10 cellular contexts compared by ENCODE assay signal in the genomic region with DNA sequence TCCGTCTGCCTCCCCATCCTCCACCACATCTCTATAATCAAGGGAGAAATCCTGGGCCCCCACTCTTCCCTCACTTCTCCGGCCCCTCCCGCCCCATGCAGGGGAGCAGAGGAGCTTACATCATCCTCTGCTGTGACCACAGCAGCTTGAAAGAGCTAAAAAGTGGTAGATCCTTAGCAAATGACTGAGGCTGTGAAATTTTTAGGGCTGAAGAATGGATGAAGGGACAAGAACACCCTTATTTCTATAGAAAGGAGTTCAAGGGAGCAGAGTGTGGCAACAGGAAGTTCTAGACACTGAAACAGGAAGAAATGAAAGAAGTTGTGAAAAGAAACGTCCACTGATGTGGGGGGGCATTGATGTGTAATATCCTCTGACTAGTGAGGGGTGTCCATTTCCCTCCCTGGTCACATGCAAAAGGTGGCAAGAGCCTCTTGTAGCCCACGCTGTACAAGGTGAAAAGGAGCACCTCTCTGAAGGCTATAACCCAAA.
DNase-seq lines count a peak whose midpoint lies in the region; ATAC-seq and TF ChIP-seq lines count a peak whose summit lies in the region.
"Had no signal": no experiment of that assay in that cellular context is flagged by ENCODE, and none has a peak within 500 bp of the region (broad histone marks: within the 10 kb centered on the region; RNA-seq: fewer than 3 reads in every experiment).

No MANE protein-coding gene starts in this region.

- intact Hi-C loops in heart left ventricle (cut with DNase I) (loop anchor here in 1 of 10 donors (10.0 kb wide), 1 partner anchor 651 kb away; no protein-coding TSS in a partner anchor), cardiac septum (cut with DNase I) (loop anchor here (5.0 kb wide), 1 partner anchor 58 kb away; no protein-coding TSS in a partner anchor), upper lobe of right lung (cut with DNase I) (no loop called here)

- TF ChIP-seq EP300 in tibial nerve (IDR thresholded peaks at IDR 0.05): peak in 1 of 2 donors; percentile 9

- H3K4me3 ChIP-seq in heart left ventricle (no peak overlapping the region), upper lobe of right lung (no peak overlapping the region), tibial nerve (no peak overlapping the region)

- H3K27me3 ChIP-seq in heart left ventricle: no peaks in the 10 kb centered on the region
- H3K27me3 ChIP-seq in upper lobe of right lung: no peaks in the 10 kb centered on the region
- H3K27me3 ChIP-seq in tibial nerve: no peaks in the 10 kb centered on the region

- WGBS in heart left ventricle, 4 donors: 73 to 74% (median 74%) methylated on average over 5 of the region's 5 CpGs
- 53 to 60% methylated on average over 5 of the region's 5 CpGs for WGBS in tibial nerve, 2 donors

- H3K9me3 ChIP-seq in heart left ventricle (no peaks in the 10 kb centered on the region), upper lobe of right lung (no peaks in the 10 kb centered on the region), tibial nerve (no peaks in the 10 kb centered on the region)

- H3K27ac ChIP-seq in heart left ventricle (peak overlapping the region in 1 of 12 donors; percentile 72), upper lobe of right lung (no peak overlapping the region), tibial nerve (peak overlapping the region in 1 of 4 donors; percentile 4)

- no peak for TF ChIP-seq CTCF in heart left ventricle (IDR thresholded peaks at IDR 0.05)
- no peak for TF ChIP-seq CTCF in upper lobe of right lung (IDR thresholded peaks at IDR 0.05)
- no peak for TF ChIP-seq CTCF in tibial nerve (IDR thresholded peaks at IDR 0.05)

- no peak for TF ChIP-seq POLR2A in heart left ventricle (IDR thresholded peaks at IDR 0.05)
- TF ChIP-seq POLR2A in tibial nerve (IDR thresholded peaks at IDR 0.05): no peak

- no peaks in the 10 kb centered on the region for H3K36me3 ChIP-seq in heart left ventricle
- H3K36me3 ChIP-seq in upper lobe of right lung: no peaks in the 10 kb centered on the region
- H3K36me3 ChIP-seq in tibial nerve: no peaks in the 10 kb centered on the region

- peak in 3 of 4 donors; percentile 34 to 41 (median 39) for ATAC-seq in heart left ventricle
- peak; percentile 73 for ATAC-seq in upper lobe of right lung

- DNase-seq in heart left ventricle: no peak
- no peak for DNase-seq in cardiac septum (ENCODE audit: low spot score)
- DNase-seq in SIG-M5 treated with dmso at 0.1 percent for 504 hours (lab: John Stamatoyannopoulos, UW; ENCODE audit: unreplicated experiment): peak; percentile 98
- DNase-seq in fibroblast of peridontal ligament (ENCODE audit: extremely low read depth): peak; percentile 50
- no peak for DNase-seq in upper lobe of right lung
- DNase-seq in epidermal melanocyte (ENCODE audit: insufficient read length, low spot score): no peak
- no peak for DNase-seq in activated CD8-positive, alpha-beta memory T cell treated with anti-CD3 and anti-CD28 coated beads, Interleukin-2, amount 50 U/mL, for 4 hours
- DNase-seq in tibial nerve (ENCODE audit: low spot score in 2 of 2): no peak
- DNase-seq: CD4-positive, alpha-beta T cell; NCI-H2171 had no signal

- peaks cover 0 to 27% (median 0%) of the 10 kb centered on the region in 12 donors for H3K4me1 ChIP-seq in heart left ventricle
- peaks cover 6% of the 10 kb centered on the region for H3K4me1 ChIP-seq in upper lobe of right lung
- H3K4me1 ChIP-seq in tibial nerve: peaks cover 0 to 5% (median 0%) of the 10 kb centered on the region in 4 donors

Comparison
In these comparisons a context has a peak if more than half of its experiments do, and no peak if none do; other contexts are left out.
1. DNase-seq: peak in SIG-M5 treated with dmso at 0.1 percent for 504 hours (single experiment) and fibroblast of peridontal ligament (single experiment); none in heart left ventricle (0 of 5), cardiac septum (single experiment), upper lobe of right lung (single experiment), epidermal melanocyte (single experiment), activated CD8-positive, alpha-beta memory T cell treated with anti-CD3 and anti-CD28 coated beads, Interleukin-2, amount 50 U/mL, for 4 hours (single experiment) and tibial nerve (0 of 2).